Comparison of ENCODE assay signal across 1 cellular context in the genomic region with DNA sequence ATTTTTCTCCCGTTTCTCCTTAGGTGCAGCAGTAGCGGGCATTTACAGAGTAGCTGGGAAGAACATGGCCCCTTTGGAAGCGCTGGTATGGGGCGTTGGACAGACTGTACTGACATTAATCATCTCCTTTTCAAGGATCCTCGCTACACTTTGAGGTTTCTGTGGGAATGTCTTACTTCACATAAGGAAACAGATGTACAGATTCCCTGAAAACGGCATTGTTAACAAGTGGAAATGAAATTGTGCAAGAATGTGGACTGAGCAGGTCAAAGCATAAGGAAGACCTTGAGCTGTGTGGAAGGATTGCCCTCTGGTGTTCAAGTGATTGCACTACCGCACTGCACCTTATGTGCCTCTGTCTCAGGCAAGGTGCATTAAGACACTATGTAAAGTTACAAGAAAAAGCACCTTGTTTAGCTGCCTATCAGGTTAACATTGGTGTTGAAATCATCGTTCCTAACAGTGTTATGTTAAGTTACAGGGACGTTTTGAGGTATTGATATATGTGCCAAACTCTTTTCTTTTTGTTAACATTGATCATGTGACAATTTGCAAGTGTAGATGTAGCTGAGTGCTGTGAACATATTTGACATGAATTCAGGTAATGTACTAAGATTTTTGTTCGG.
TF ChIP-seq lines count a peak whose summit lies in the region.

No MANE protein-coding gene starts in this region.

TF ChIP-seq in K562, 482 proteins besides CTCF, POLR2A, EP300 and RAD21 (continued from another document and continues in another):
- TF ChIP-seq, protein P1, sequence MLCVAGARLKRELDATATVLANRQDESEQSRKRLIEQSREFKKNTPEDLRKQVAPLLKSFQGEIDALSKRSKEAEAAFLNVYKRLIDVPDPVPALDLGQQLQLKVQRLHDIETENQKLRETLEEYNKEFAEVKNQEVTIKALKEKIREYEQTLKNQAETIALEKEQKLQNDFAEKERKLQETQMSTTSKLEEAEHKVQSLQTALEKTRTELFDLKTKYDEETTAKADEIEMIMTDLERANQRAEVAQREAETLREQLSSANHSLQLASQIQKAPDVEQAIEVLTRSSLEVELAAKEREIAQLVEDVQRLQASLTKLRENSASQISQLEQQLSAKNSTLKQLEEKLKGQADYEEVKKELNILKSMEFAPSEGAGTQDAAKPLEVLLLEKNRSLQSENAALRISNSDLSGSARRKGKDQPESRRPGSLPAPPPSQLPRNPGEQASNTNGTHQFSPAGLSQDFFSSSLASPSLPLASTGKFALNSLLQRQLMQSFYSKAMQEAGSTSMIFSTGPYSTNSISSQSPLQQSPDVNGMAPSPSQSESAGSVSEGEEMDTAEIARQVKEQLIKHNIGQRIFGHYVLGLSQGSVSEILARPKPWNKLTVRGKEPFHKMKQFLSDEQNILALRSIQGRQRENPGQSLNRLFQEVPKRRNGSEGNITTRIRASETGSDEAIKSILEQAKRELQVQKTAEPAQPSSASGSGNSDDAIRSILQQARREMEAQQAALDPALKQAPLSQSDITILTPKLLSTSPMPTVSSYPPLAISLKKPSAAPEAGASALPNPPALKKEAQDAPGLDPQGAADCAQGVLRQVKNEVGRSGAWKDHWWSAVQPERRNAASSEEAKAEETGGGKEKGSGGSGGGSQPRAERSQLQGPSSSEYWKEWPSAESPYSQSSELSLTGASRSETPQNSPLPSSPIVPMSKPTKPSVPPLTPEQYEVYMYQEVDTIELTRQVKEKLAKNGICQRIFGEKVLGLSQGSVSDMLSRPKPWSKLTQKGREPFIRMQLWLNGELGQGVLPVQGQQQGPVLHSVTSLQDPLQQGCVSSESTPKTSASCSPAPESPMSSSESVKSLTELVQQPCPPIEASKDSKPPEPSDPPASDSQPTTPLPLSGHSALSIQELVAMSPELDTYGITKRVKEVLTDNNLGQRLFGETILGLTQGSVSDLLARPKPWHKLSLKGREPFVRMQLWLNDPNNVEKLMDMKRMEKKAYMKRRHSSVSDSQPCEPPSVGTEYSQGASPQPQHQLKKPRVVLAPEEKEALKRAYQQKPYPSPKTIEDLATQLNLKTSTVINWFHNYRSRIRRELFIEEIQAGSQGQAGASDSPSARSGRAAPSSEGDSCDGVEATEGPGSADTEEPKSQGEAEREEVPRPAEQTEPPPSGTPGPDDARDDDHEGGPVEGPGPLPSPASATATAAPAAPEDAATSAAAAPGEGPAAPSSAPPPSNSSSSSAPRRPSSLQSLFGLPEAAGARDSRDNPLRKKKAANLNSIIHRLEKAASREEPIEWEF (CRISPR knock-in tag; IDR thresholded peaks at IDR 0.05) = no peak
- no peak for TF ChIP-seq PURB (CRISPR knock-in tag; IDR thresholded peaks at IDR 0.05; ENCODE audit: low read depth)
- no peak for TF ChIP-seq LARP7 (IDR thresholded peaks at IDR 0.05)
- TF ChIP-seq HMG20A (CRISPR knock-in tag; conservative IDR thresholded peaks at IDR 0.05) = no peak
- TF ChIP-seq EZH2 (IDR thresholded peaks at IDR 0.05; ENCODE audit: borderline replicate concordance, low read depth, low read length) = 0 out of 2 replicates have a peak, but pooled peaks have one; percentile 76
- TF ChIP-seq ELF2 (CRISPR knock-in tag; IDR thresholded peaks at IDR 0.05) = no peak
- no peak for TF ChIP-seq ZC3H4 (CRISPR knock-in tag; IDR thresholded peaks at IDR 0.05; ENCODE audit: borderline replicate concordance)
- TF ChIP-seq, protein P2, sequence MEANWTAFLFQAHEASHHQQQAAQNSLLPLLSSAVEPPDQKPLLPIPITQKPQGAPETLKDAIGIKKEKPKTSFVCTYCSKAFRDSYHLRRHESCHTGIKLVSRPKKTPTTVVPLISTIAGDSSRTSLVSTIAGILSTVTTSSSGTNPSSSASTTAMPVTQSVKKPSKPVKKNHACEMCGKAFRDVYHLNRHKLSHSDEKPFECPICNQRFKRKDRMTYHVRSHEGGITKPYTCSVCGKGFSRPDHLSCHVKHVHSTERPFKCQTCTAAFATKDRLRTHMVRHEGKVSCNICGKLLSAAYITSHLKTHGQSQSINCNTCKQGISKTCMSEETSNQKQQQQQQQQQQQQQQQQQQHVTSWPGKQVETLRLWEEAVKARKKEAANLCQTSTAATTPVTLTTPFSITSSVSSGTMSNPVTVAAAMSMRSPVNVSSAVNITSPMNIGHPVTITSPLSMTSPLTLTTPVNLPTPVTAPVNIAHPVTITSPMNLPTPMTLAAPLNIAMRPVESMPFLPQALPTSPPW (CRISPR knock-in tag; IDR thresholded peaks at IDR 0.05) = no peak
- TF ChIP-seq CEBPB (tag; IDR thresholded peaks at IDR 0.05) = peak; percentile 99
- no peak for TF ChIP-seq EP400 (IDR thresholded peaks at IDR 0.05)
- no peak for TF ChIP-seq ETV6 (IDR thresholded peaks at IDR 0.05; ENCODE audit: borderline replicate concordance in 1 of 2, low read depth in 2 of 2, low read length in 1 of 2)
- TF ChIP-seq ETV6 (CRISPR knock-in tag; IDR thresholded peaks at IDR 0.05; ENCODE audit: borderline replicate concordance) = no peak
- no peak for TF ChIP-seq ELF4 (CRISPR knock-in tag; IDR thresholded peaks at IDR 0.05)
- no peak for TF ChIP-seq OTX1 (CRISPR knock-in tag; IDR thresholded peaks at IDR 0.05)
- 0 out of 2 replicates have a peak, but pooled peaks have one; percentile 49 for TF ChIP-seq KLF16 (IDR thresholded peaks at IDR 0.05)
- no peak for TF ChIP-seq ZNF583 (CRISPR knock-in tag; IDR thresholded peaks at IDR 0.05)
- TF ChIP-seq, protein P3, sequence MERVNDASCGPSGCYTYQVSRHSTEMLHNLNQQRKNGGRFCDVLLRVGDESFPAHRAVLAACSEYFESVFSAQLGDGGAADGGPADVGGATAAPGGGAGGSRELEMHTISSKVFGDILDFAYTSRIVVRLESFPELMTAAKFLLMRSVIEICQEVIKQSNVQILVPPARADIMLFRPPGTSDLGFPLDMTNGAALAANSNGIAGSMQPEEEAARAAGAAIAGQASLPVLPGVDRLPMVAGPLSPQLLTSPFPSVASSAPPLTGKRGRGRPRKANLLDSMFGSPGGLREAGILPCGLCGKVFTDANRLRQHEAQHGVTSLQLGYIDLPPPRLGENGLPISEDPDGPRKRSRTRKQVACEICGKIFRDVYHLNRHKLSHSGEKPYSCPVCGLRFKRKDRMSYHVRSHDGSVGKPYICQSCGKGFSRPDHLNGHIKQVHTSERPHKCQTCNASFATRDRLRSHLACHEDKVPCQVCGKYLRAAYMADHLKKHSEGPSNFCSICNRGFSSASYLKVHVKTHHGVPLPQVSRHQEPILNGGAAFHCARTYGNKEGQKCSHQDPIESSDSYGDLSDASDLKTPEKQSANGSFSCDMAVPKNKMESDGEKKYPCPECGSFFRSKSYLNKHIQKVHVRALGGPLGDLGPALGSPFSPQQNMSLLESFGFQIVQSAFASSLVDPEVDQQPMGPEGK (CRISPR knock-in tag; IDR thresholded peaks at IDR 0.05; ENCODE audit: borderline replicate concordance) = no peak
- TF ChIP-seq KLF1 (tag; IDR thresholded peaks at IDR 0.05) = no peak
- no peak for TF ChIP-seq KAT2B (IDR thresholded peaks at IDR 0.05; ENCODE audit: low read depth, low read length)
- TF ChIP-seq, protein P4, sequence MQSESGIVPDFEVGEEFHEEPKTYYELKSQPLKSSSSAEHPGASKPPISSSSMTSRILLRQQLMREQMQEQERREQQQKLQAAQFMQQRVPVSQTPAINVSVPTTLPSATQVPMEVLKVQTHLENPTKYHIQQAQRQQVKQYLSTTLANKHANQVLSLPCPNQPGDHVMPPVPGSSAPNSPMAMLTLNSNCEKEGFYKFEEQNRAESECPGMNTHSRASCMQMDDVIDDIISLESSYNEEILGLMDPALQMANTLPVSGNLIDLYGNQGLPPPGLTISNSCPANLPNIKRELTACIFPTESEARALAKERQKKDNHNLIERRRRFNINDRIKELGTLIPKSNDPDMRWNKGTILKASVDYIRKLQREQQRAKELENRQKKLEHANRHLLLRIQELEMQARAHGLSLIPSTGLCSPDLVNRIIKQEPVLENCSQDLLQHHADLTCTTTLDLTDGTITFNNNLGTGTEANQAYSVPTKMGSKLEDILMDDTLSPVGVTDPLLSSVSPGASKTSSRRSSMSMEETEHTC (IDR thresholded peaks at IDR 0.05) = no peak
- TF ChIP-seq HLTF (IDR thresholded peaks at IDR 0.05) = no peak
- TF ChIP-seq, protein P5, sequence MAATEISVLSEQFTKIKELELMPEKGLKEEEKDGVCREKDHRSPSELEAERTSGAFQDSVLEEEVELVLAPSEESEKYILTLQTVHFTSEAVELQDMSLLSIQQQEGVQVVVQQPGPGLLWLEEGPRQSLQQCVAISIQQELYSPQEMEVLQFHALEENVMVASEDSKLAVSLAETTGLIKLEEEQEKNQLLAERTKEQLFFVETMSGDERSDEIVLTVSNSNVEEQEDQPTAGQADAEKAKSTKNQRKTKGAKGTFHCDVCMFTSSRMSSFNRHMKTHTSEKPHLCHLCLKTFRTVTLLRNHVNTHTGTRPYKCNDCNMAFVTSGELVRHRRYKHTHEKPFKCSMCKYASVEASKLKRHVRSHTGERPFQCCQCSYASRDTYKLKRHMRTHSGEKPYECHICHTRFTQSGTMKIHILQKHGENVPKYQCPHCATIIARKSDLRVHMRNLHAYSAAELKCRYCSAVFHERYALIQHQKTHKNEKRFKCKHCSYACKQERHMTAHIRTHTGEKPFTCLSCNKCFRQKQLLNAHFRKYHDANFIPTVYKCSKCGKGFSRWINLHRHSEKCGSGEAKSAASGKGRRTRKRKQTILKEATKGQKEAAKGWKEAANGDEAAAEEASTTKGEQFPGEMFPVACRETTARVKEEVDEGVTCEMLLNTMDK (IDR thresholded peaks at IDR 0.05; ENCODE audit: borderline replicate concordance, insufficient read depth, low read depth, low read length, poor library complexity, severe bottlenecking) = no peak
- TF ChIP-seq, protein P6, sequence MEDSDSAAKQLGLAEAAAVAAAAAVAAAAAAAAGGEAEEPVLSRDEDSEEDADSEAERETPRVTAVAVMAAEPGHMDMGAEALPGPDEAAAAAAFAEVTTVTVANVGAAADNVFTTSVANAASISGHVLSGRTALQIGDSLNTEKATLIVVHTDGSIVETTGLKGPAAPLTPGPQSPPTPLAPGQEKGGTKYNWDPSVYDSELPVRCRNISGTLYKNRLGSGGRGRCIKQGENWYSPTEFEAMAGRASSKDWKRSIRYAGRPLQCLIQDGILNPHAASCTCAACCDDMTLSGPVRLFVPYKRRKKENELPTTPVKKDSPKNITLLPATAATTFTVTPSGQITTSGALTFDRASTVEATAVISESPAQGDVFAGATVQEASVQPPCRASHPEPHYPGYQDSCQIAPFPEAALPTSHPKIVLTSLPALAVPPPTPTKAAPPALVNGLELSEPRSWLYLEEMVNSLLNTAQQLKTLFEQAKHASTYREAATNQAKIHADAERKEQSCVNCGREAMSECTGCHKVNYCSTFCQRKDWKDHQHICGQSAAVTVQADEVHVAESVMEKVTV (CRISPR knock-in tag; IDR thresholded peaks at IDR 0.05) = peak; percentile 89
- TF ChIP-seq, protein P7, sequence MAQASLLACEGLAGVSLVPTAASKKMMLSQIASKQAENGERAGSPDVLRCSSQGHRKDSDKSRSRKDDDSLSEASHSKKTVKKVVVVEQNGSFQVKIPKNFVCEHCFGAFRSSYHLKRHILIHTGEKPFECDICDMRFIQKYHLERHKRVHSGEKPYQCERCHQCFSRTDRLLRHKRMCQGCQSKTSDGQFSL (CRISPR knock-in tag; IDR thresholded peaks at IDR 0.05) = no peak
- TF ChIP-seq, protein P7 (tag; IDR thresholded peaks at IDR 0.05) = no peak
- TF ChIP-seq BRCA1 (IDR thresholded peaks at IDR 0.05) = no peak
- no peak for TF ChIP-seq BRCA1 (CRISPR knock-in tag; IDR thresholded peaks at IDR 0.05)
- TF ChIP-seq MAFG (tag; conservative IDR thresholded peaks at IDR 0.05) = no peak
- peak; percentile 85 for TF ChIP-seq CEBPG (CRISPR knock-in tag; IDR thresholded peaks at IDR 0.05)
- peak; percentile 89 to 97 for TF ChIP-seq CEBPG (tag; conservative IDR thresholded peaks at IDR 0.05 in 1 of 2, IDR thresholded peaks at IDR 0.05 in 1 of 2)
- TF ChIP-seq ETV1 (tag; conservative IDR thresholded peaks at IDR 0.05; ENCODE audit: low read depth) = peak; percentile 26; the same call in 1 of the 2 replicates
- TF ChIP-seq RFX7 (CRISPR knock-in tag; IDR thresholded peaks at IDR 0.05) = no peak
- TF ChIP-seq SIN3B (IDR thresholded peaks at IDR 0.05; ENCODE audit: low read depth) = no peak
- TF ChIP-seq, protein P8, sequence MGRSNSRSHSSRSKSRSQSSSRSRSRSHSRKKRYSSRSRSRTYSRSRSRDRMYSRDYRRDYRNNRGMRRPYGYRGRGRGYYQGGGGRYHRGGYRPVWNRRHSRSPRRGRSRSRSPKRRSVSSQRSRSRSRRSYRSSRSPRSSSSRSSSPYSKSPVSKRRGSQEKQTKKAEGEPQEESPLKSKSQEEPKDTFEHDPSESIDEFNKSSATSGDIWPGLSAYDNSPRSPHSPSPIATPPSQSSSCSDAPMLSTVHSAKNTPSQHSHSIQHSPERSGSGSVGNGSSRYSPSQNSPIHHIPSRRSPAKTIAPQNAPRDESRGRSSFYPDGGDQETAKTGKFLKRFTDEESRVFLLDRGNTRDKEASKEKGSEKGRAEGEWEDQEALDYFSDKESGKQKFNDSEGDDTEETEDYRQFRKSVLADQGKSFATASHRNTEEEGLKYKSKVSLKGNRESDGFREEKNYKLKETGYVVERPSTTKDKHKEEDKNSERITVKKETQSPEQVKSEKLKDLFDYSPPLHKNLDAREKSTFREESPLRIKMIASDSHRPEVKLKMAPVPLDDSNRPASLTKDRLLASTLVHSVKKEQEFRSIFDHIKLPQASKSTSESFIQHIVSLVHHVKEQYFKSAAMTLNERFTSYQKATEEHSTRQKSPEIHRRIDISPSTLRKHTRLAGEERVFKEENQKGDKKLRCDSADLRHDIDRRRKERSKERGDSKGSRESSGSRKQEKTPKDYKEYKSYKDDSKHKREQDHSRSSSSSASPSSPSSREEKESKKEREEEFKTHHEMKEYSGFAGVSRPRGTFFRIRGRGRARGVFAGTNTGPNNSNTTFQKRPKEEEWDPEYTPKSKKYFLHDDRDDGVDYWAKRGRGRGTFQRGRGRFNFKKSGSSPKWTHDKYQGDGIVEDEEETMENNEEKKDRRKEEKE (IDR thresholded peaks at IDR 0.05; ENCODE audit: borderline replicate concordance in 1 of 2, control insufficient read depth in 1 of 2, low read depth in 2 of 2, low read length in 1 of 2) = no peak
- TF ChIP-seq ZNF143 (CRISPR knock-in tag; IDR thresholded peaks at IDR 0.05) = no peak
- no peak for TF ChIP-seq TSC22D4 (tag; IDR thresholded peaks at IDR 0.05)
- no peak for TF ChIP-seq NBN (IDR thresholded peaks at IDR 0.05; ENCODE audit: low read depth)
- TF ChIP-seq ZNF561 (CRISPR knock-in tag; conservative IDR thresholded peaks at IDR 0.05) = no peak
- peak; percentile 84 for TF ChIP-seq STAG1 (CRISPR knock-in tag; IDR thresholded peaks at IDR 0.05; ENCODE audit: borderline replicate concordance)
- no peak for TF ChIP-seq TCF7L2 (IDR thresholded peaks at IDR 0.05; ENCODE audit: low read depth, low read length)
